In the genomic region with DNA sequence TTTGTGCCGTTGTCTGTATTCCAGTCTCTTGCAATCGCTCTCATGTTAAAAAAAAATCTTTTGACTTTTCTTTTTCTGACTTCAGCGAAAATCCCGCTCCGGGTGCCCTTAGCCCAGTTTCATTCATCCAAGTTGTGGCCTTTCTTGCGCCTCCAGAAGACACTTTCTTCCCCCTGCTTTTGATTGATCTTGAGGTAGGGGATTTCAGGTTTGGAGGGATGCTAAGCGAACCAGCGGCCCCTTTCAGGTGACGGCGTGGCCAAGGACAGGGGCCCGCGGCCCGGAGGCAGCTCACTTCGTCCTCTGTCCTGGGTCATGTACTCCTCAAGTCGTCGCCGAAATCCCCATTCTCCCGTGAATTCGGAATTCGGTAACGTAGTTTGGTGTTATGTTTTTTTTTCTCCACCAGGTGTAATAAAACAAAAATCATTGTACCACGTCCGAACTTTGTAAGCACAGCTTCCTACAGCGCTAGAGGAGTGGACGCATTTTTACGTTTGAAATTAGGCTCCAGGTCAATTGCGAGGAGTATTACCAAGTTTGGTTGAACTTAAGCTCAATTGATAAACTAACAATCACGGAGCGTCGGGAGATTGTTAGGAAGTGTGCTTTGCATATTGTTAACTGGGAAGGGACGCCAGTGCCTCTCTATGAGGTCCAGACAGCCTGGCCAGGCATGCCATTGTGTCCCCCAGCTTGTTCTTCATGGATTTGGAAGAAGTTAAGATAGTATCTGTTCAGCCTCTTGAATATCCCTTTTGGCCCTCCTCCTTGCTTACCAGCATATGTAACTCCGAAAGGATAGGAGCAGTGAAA, we compare ENCODE assay signal across 8 cellular contexts. TPM values are rescaled to one million over a fixed set of nuclear protein-coding genes. Genes with fewer than 3 reads are reported as not detected.
A peak's percentile ranks its signal among the peaks of the same experiment; 100 is the strongest.
DNase-seq lines count a peak whose midpoint lies in the region; ATAC-seq and TF ChIP-seq lines count a peak whose summit lies in the region.

No MANE protein-coding gene starts in this region.

- peak overlapping the region; percentile 95 for H3K4me3 Mint-ChIP-seq in natural killer cell

- no peaks in the 10 kb centered on the region for H3K36me3 ChIP-seq in endocrine pancreas (ENCODE audit: control insufficient read depth, insufficient read depth, low read length)

- DNase-seq in DMS79 treated with DMSO at 0.1 percent for 48 hours (lab: John Stamatoyannopoulos, UW) = peak; percentile 41
- no peak for DNase-seq in DMS79 (lab: John Stamatoyannopoulos, UW)
- peak; percentile 5 for DNase-seq in RPMI8226
- no peak for DNase-seq in natural killer cell
- DNase-seq in SW 1271 (lab: John Stamatoyannopoulos, UW) = no peak
- DNase-seq in NCI-H2107 treated with DMSO at 0.1 percent for 48 hours (lab: John Stamatoyannopoulos, UW; ENCODE audit: unreplicated experiment) = no peak
- DNase-seq in OCI-M2 (lab: John Stamatoyannopoulos, UW; ENCODE audit: unreplicated experiment) = no peak

- no peak for TF ChIP-seq CTCF in natural killer cell (IDR thresholded peaks at IDR 0.05)

- H3K4me1 Mint-ChIP-seq in natural killer cell = peaks cover 63 to 66% of the 10 kb centered on the region in 2 donors

- H3K9me3 ChIP-seq in endocrine pancreas (ENCODE audit: control insufficient read depth, low read length) = no peaks in the 10 kb centered on the region

- H3K36me3 Mint-ChIP-seq in natural killer cell = no peaks in the 10 kb centered on the region

- H3K9ac ChIP-seq in endocrine pancreas (ENCODE audit: control insufficient read depth, insufficient read depth, low read length) = peak overlapping the region; percentile 70

- H3K27me3 ChIP-seq in endocrine pancreas (ENCODE audit: control insufficient read depth, insufficient read depth, low read length) = no peaks in the 10 kb centered on the region

- H3K27ac Mint-ChIP-seq in natural killer cell = peak overlapping the region; percentile 86 to 89

- peaks cover 4% of the 10 kb centered on the region for H3K4me1 ChIP-seq in endocrine pancreas (ENCODE audit: control insufficient read depth, insufficient read depth, low read length)

- intact Hi-C loops in natural killer cell (cut with micrococcal nuclease) = loop anchor here (5.0 kb wide), 2 partner anchors 97 to 123 kb away; no protein-coding TSS in a partner anchor

- no peaks in the 10 kb centered on the region for H3K9me3 Mint-ChIP-seq in natural killer cell

- H3K4me3 ChIP-seq in endocrine pancreas (ENCODE audit: control insufficient read depth, insufficient read depth, low read length) = peak overlapping the region; percentile 26

- ATAC-seq in natural killer cell = no peak

- no peaks in the 10 kb centered on the region for H3K27me3 Mint-ChIP-seq in natural killer cell (ENCODE audit: low read depth in 2 of 2)

RNA-seq across cellular contexts. Expression of gene MRPS6, which starts 1.1 kb away (rescaled TPM):
- 10 to 100 TPM; 42.7 to 54.5 (median 44.3) TPM for total RNA-seq in natural killer cell

RNA-seq across cellular contexts. Expression of gene SLC5A3, which starts 1.1 kb away (rescaled TPM):
- total RNA-seq in natural killer cell = 10 to 100 TPM; 14.5 to 25.1 (median 17.9) TPM

Comparison
In these comparisons a context has a peak if more than half of its experiments do, and no peak if none do; other contexts are left out.
1. DNase-seq: peak in DMS79 treated with DMSO at 0.1 percent for 48 hours (single experiment) and RPMI8226 (single experiment); none in DMS79 (single experiment), natural killer cell (single experiment), SW 1271 (0 of 2), NCI-H2107 treated with DMSO at 0.1 percent for 48 hours (single experiment) and OCI-M2 (single experiment).